ENCODE assay signal across 8 cellular contexts in genomic region chr3:54146383-54147239, GRCh38. TPM values are rescaled to one million over a fixed set of nuclear protein-coding genes. Genes with fewer than 3 reads are reported as not detected.
A peak's percentile ranks its signal among the peaks of the same experiment; 100 is the strongest.
DNase-seq lines count a peak whose midpoint lies in the region; ATAC-seq and TF ChIP-seq lines count a peak whose summit lies in the region.

No MANE protein-coding gene starts in this region.

- H3K27me3 ChIP-seq in foreskin keratinocyte = no peaks in the 10 kb centered on the region

- TF ChIP-seq CTCF in C4-2B (conservative IDR thresholded peaks at IDR 0.05) (peak; percentile 88), foreskin keratinocyte (conservative IDR thresholded peaks at IDR 0.05) (peak; percentile 56), progenitor cell of endocrine pancreas (IDR thresholded peaks at IDR 0.05; ENCODE audit: unreplicated experiment) (peak; percentile 88)

- H3K4me1 Mint-ChIP-seq in progenitor cell of endocrine pancreas (ENCODE audit: low read depth) = no peaks in the 10 kb centered on the region
- no peaks in the 10 kb centered on the region for H3K4me1 Mint-ChIP-seq in natural killer cell treated with Interleukin-12 subunit alpha and Interleukin-12 subunit beta and Interleukin-15 and Interleukin-18, amount 100 ng/mL, for 72 hours (ENCODE audit: low read depth in 2 of 2)
- H3K4me1 Mint-ChIP-seq in T-helper 2 cell treated with Interferon-gamma antibody and Interleukin-4, amounts not matched to agents 5 μg/mL and 100 μg/mL, for 36 hours (ENCODE audit: low read depth) = no peaks in the 10 kb centered on the region

- H3K4me3 Mint-ChIP-seq in progenitor cell of endocrine pancreas (ENCODE audit: low read depth) = no peak overlapping the region
- no peak overlapping the region for H3K4me3 Mint-ChIP-seq in natural killer cell treated with Interleukin-12 subunit alpha and Interleukin-12 subunit beta and Interleukin-15 and Interleukin-18, amount 100 ng/mL, for 72 hours
- no peak overlapping the region for H3K4me3 Mint-ChIP-seq in T-helper 2 cell treated with Interferon-gamma antibody and Interleukin-4, amounts not matched to agents 5 μg/mL and 100 μg/mL, for 36 hours

- no peaks in the 10 kb centered on the region for H3K36me3 Mint-ChIP-seq in progenitor cell of endocrine pancreas (ENCODE audit: insufficient read depth)
- H3K36me3 Mint-ChIP-seq in natural killer cell treated with Interleukin-12 subunit alpha and Interleukin-12 subunit beta and Interleukin-15 and Interleukin-18, amount 100 ng/mL, for 72 hours = no peaks in the 10 kb centered on the region
- no peaks in the 10 kb centered on the region for H3K36me3 Mint-ChIP-seq in T-helper 2 cell treated with Interferon-gamma antibody and Interleukin-4, amounts not matched to agents 5 μg/mL and 100 μg/mL, for 36 hours (ENCODE audit: low read depth)

- no peak overlapping the region for H3K27ac ChIP-seq in C4-2B
- no peak overlapping the region for H3K27ac ChIP-seq in foreskin keratinocyte

- no peak overlapping the region for H3K27ac Mint-ChIP-seq in progenitor cell of endocrine pancreas
- H3K27ac Mint-ChIP-seq in natural killer cell treated with Interleukin-12 subunit alpha and Interleukin-12 subunit beta and Interleukin-15 and Interleukin-18, amount 100 ng/mL, for 72 hours = no peak overlapping the region
- H3K27ac Mint-ChIP-seq in T-helper 2 cell treated with Interferon-gamma antibody and Interleukin-4, amounts not matched to agents 5 μg/mL and 100 μg/mL, for 36 hours = no peak overlapping the region

- no peaks in the 10 kb centered on the region for H3K9me3 Mint-ChIP-seq in progenitor cell of endocrine pancreas (ENCODE audit: low read depth)
- no peaks in the 10 kb centered on the region for H3K9me3 Mint-ChIP-seq in natural killer cell treated with Interleukin-12 subunit alpha and Interleukin-12 subunit beta and Interleukin-15 and Interleukin-18, amount 100 ng/mL, for 72 hours
- no peaks in the 10 kb centered on the region for H3K9me3 Mint-ChIP-seq in T-helper 2 cell treated with Interferon-gamma antibody and Interleukin-4, amounts not matched to agents 5 μg/mL and 100 μg/mL, for 36 hours

- peaks cover 30% of the 10 kb centered on the region for H3K27me3 Mint-ChIP-seq in progenitor cell of endocrine pancreas
- H3K27me3 Mint-ChIP-seq in natural killer cell treated with Interleukin-12 subunit alpha and Interleukin-12 subunit beta and Interleukin-15 and Interleukin-18, amount 100 ng/mL, for 72 hours = peaks cover 5 to 6% of the 10 kb centered on the region in 2 donors
- no peaks in the 10 kb centered on the region for H3K27me3 Mint-ChIP-seq in T-helper 2 cell treated with Interferon-gamma antibody and Interleukin-4, amounts not matched to agents 5 μg/mL and 100 μg/mL, for 36 hours (ENCODE audit: low read depth)

- ATAC-seq in HG02759 (IDR thresholded peaks at IDR 0.05; ENCODE audit: unreplicated experiment) = peak; percentile 63
- peak; percentile 66 for ATAC-seq in foreskin keratinocyte
- ATAC-seq in natural killer cell treated with Interleukin-12 subunit alpha and Interleukin-12 subunit beta and Interleukin-15 and Interleukin-18, amount 100 ng/mL, for 72 hours = no peak
- no peak for ATAC-seq in GM21825 (IDR thresholded peaks at IDR 0.05; ENCODE audit: unreplicated experiment)

- DNase-seq in RKO (ENCODE audit: low spot score) = peak; percentile 50
- DNase-seq in foreskin keratinocyte = no peak
- peak; percentile 56 for DNase-seq in progenitor cell of endocrine pancreas (ENCODE audit: low spot score, unreplicated experiment)
- no peak for DNase-seq in natural killer cell treated with Interleukin-12 subunit alpha and Interleukin-12 subunit beta and Interleukin-15 and Interleukin-18, amount 100 ng/mL, for 72 hours (ENCODE audit: low spot score)
- DNase-seq in T-helper 2 cell treated with Interferon-gamma antibody and Interleukin-4, amounts not matched to agents 5 μg/mL and 100 μg/mL, for 36 hours (ENCODE audit: low spot score) = no peak

- H3K4me1 ChIP-seq in foreskin keratinocyte = no peaks in the 10 kb centered on the region

RNA-seq across cellular contexts. Expression of gene CACNA2D3, which starts 24.3 kb away (rescaled TPM):
- 0.71 TPM in 1 of 2 replicates, not detected in the other for total RNA-seq in foreskin keratinocyte
- 0.04 and 0.62 TPM in 2 replicates for polyA plus RNA-seq in foreskin keratinocyte
- 0.29 TPM in 1 of 2 replicates, not detected in the other for total RNA-seq in progenitor cell of endocrine pancreas
- total RNA-seq in natural killer cell treated with Interleukin-12 subunit alpha and Interleukin-12 subunit beta and Interleukin-15 and Interleukin-18, amount 100 ng/mL, for 72 hours = not detected

Comparison
In these comparisons a context has a peak if more than half of its experiments do, and no peak if none do; other contexts are left out.
1. ATAC-seq: peak in HG02759 (single experiment) and foreskin keratinocyte (single experiment); none in natural killer cell treated with Interleukin-12 subunit alpha and Interleukin-12 subunit beta and Interleukin-15 and Interleukin-18, amount 100 ng/mL, for 72 hours (0 of 2) and GM21825 (single experiment).
2. DNase-seq: peak in RKO (single experiment) and progenitor cell of endocrine pancreas (single experiment); none in foreskin keratinocyte (0 of 2), natural killer cell treated with Interleukin-12 subunit alpha and Interleukin-12 subunit beta and Interleukin-15 and Interleukin-18, amount 100 ng/mL, for 72 hours (single experiment) and T-helper 2 cell treated with Interferon-gamma antibody and Interleukin-4, amounts not matched to agents 5 μg/mL and 100 μg/mL, for 36 hours (single experiment).
3. Peak in every context shown above with its lines, with median percentiles within 50 percentile points of each other: CTCF ChIP-seq.